ENCODE assay signal across 1 cellular context in the genomic region with DNA sequence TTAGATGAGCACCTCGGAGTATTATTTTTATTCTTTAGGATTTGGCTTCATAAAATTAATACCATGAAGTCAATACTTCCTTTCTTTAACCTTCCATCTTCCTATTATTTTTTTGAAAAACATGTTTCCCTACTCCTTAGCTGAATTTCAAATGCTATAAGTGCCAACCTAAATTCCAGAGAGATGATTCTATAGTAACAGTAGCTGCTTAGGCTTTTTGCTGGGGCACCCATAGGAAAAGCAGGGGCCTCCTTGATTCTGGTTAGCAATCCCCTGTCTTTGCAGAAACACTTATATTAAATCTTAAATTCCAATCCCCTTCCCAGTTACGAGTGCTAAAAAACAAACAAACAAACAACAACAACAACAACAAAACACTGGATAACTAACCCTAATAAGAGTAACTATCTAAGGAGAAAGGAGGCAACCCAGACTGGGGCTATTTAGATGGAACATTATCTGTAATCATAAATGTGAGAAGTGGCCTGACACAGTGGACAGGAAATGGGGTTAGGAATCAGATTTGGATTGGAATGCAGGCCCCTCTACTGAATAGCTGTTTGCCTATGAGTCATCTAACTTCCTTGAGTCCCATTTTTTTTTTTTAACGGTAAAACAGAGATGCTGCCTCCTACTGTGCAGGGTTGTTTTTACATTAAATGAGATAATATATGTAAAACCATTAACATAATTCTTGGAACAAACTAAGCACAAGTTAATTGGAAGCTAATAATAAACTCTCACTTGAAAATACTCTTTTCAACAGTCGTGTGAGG.
TF ChIP-seq lines count a peak whose summit lies in the region.

No MANE protein-coding gene starts in this region.

TF ChIP-seq in H1, 55 proteins besides CTCF, POLR2A, EP300 and RAD21:
- TF ChIP-seq JUND (IDR thresholded peaks at IDR 0.05; ENCODE audit: low read length), result peak; percentile 53; the same call in 1 of the 2 replicates
- TF ChIP-seq CTBP2 (IDR thresholded peaks at IDR 0.05; ENCODE audit: borderline replicate concordance, insufficient read depth, insufficient read length, low read length), result no peak
